Comparison of ENCODE assay signal across 8 cellular contexts in the genomic region with DNA sequence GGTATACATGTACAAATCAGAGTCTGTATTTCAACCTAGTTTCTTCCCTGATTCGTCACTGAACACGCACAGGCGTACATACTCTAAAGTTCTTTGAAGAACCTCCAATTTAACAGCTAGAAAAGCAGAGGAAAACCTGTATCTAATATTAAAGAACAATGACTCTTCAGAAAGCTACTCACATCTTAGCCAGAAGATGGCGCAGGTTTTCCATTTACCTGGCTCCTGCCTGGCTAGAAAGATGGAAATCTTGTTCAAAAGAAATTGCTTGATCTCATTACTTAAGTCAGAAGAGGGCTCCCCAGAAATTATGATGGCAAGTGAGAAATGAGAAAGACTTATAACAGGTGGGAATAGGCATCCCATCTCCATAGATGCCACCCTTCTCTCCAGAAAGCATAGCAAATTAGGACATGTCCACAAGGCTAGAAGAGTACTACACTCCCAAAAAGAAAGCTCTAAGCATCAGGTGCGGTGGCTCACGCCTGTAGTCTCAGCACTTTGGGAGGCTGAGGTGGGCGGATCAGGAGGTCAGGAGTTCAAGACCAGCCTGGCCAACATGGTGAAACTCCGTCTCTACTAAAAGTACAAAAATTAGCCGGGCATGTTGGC. TPM values are rescaled to one million over a fixed set of nuclear protein-coding genes. Genes with fewer than 3 reads are reported as not detected.
DNase-seq lines count a peak whose midpoint lies in the region; ATAC-seq and TF ChIP-seq lines count a peak whose summit lies in the region.

No MANE protein-coding gene starts in this region.

- TF ChIP-seq CTCF in fibroblast of the aortic adventitia (IDR thresholded peaks at IDR 0.05; ENCODE audit: insufficient read depth, low read length): peak; percentile 82

- peak; percentile 68 for ATAC-seq in GM19351 (IDR thresholded peaks at IDR 0.05; ENCODE audit: unreplicated experiment)
- no peak for ATAC-seq in HG02798 (IDR thresholded peaks at IDR 0.05; ENCODE audit: poor library complexity, unreplicated experiment)
- no peak for ATAC-seq in GM21515 (IDR thresholded peaks at IDR 0.05; ENCODE audit: unreplicated experiment)

- H3K4me3 ChIP-seq in fibroblast of the aortic adventitia (ENCODE audit: low read depth, low read length): no peak overlapping the region

- DNase-seq in CMK (ENCODE audit: low read depth) (peak; percentile 3), NCI-H2171 (lab: John Stamatoyannopoulos, UW) (peak; percentile 66), fibroblast of the aortic adventitia (ENCODE audit: low read depth) (peak; percentile 71), pons (ENCODE audit: low spot score) (peak; percentile 67)
- peak; percentile 11 to 21 for DNase-seq in activated CD4-positive, alpha-beta T cell treated with anti-CD3 and anti-CD28 coated beads, Interleukin-2, amount 50 U/mL, for 48 hours

RNA-seq across cellular contexts. Expression of a gene that starts 19.0 kb away (rescaled TPM):
- total RNA-seq in fibroblast of the aortic adventitia (ENCODE audit: low replicate concordance): under 0.01 and 1.5 TPM in 2 replicates

Comparison
In these comparisons a context has a peak if more than half of its experiments do, and no peak if none do; other contexts are left out.
1. DNase-seq: peak in every context shown above with its lines; median percentile 71 in fibroblast of the aortic adventitia; 67 in pons; 66 in NCI-H2171; 16 in activated CD4-positive, alpha-beta T cell treated with anti-CD3 and anti-CD28 coated beads, Interleukin-2, amount 50 U/mL, for 48 hours; 3 in CMK.